ENCODE assay signal across 8 cellular contexts in the genomic region with DNA sequence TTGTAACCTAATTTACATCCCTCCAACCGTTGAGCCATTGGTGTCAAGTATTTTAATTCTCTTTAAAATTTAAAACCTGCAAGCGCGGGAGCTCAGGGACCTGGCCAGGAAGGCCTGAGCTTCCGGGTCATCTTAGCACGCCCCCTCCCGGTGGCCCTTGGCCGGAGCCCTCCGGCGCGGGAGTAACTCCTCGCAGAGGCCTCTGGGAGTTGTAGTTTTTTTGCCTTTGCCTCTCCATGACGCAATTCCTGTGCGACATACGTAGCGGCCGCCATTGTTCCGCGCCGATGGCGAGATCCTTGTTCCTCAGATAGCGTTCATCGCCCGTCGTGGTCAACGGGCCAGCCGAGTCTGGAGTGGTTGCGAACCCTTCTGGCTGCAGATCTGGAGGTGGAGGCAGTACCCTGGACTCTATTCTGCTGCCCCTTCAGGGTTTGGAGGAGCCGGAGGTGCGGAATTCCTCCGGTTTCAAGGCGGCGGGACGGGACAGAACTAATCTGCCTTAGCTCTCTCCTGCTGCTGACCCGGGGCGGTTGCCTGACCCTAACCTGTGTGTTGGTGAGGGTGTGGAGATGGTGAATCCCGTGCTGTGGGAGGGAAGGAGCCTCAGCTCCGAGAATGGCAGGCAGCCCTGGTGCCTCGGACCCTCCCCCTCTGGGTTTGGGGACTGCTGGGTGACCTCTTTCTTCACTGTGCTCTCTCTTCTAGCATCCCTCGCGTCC. TPM values are rescaled to one million over a fixed set of nuclear protein-coding genes. Genes with fewer than 3 reads are reported as not detected.
DNase-seq lines count a peak whose midpoint lies in the region; ATAC-seq and TF ChIP-seq lines count a peak whose summit lies in the region.

A gene (plus strand): TSS at position 258 of the 722 bp plus-strand sequence. CDS start 503 bp downstream, outside the sequence.

- H3K4me3 ChIP-seq in liver (ENCODE audit: low read depth in 1 of 3, low read length in 3 of 3): peak within 1 kb of the TSS; percentile 70 to 99 (median 98)

- DNase-seq in NCI-H526 treated with DMSO at 0.1 percent for 48 hours (lab: John Stamatoyannopoulos, UW) (peak; percentile 81), dermis microvascular lymphatic vessel endothelial cell (ENCODE audit: low read depth in 2 of 2) (peak; percentile 90 to 93)
- DNase-seq in activated CD4-positive, alpha-beta T cell treated with anti-CD3 and anti-CD28 coated beads, Interleukin-2, amount 50 U/mL, for 4 hours: peak; percentile 80 to 82
- DNase-seq in stimulated activated CD4-positive, alpha-beta T cell treated with anti-CD3 and anti-CD28 coated beads, Interleukin-4, amount 100 ng/mL, for 24 hours: peak; percentile 92

- TF ChIP-seq CTCF in C4-2B (conservative IDR thresholded peaks at IDR 0.05): peak; percentile 86
- peak; percentile 73 for TF ChIP-seq CTCF in liver (IDR thresholded peaks at IDR 0.05; ENCODE audit: low read depth, low read length, missing input control)

- H3K9me3 ChIP-seq in liver (ENCODE audit: control insufficient read depth in 4 of 4, low read length in 3 of 4): peaks cover 23 to 68% (median 43%) of the 10 kb centered on the region in 4 donors

- H3K27ac ChIP-seq in C4-2B (peak within 1 kb of the TSS; percentile 76), liver (ENCODE audit: low read depth in 1 of 2, low read length in 2 of 2) (peak within 1 kb of the TSS; percentile 15 to 52)

- peaks cover 10 to 37% (median 34%) of the 10 kb centered on the region in 4 donors for H3K36me3 ChIP-seq in liver (ENCODE audit: control insufficient read depth in 4 of 4, insufficient read depth in 3 of 4, low read depth in 1 of 4, low read length in 3 of 4)

- ATAC-seq in GM19324 (IDR thresholded peaks at IDR 0.05; ENCODE audit: low FRiP score, unreplicated experiment) (peak; percentile 95), HG03469 (IDR thresholded peaks at IDR 0.05; ENCODE audit: unreplicated experiment) (peak; percentile 93)

- H3K9ac ChIP-seq in liver (ENCODE audit: low read depth in 1 of 2, low read length in 2 of 2): peak within 1 kb of the TSS; percentile 1 to 70

- H3K4me1 ChIP-seq in liver (ENCODE audit: control insufficient read depth in 4 of 4, insufficient read depth in 4 of 4, low read length in 3 of 4): peaks cover 0 to 15% (median 7%) of the 10 kb centered on the region in 4 donors

- under 1% methylated on average over 40 of the region's 40 CpGs for WGBS in liver

- TF ChIP-seq RAD21 in liver (IDR thresholded peaks at IDR 0.05): peak; percentile 67 to 70

- no peaks in the 10 kb centered on the region for H3K27me3 ChIP-seq in liver (ENCODE audit: control insufficient read depth in 4 of 4, insufficient read depth in 4 of 4, low read length in 3 of 4)

TF ChIP-seq in liver, 16 proteins besides CTCF, POLR2A, EP300 and RAD21:
- TF ChIP-seq, protein P1, sequence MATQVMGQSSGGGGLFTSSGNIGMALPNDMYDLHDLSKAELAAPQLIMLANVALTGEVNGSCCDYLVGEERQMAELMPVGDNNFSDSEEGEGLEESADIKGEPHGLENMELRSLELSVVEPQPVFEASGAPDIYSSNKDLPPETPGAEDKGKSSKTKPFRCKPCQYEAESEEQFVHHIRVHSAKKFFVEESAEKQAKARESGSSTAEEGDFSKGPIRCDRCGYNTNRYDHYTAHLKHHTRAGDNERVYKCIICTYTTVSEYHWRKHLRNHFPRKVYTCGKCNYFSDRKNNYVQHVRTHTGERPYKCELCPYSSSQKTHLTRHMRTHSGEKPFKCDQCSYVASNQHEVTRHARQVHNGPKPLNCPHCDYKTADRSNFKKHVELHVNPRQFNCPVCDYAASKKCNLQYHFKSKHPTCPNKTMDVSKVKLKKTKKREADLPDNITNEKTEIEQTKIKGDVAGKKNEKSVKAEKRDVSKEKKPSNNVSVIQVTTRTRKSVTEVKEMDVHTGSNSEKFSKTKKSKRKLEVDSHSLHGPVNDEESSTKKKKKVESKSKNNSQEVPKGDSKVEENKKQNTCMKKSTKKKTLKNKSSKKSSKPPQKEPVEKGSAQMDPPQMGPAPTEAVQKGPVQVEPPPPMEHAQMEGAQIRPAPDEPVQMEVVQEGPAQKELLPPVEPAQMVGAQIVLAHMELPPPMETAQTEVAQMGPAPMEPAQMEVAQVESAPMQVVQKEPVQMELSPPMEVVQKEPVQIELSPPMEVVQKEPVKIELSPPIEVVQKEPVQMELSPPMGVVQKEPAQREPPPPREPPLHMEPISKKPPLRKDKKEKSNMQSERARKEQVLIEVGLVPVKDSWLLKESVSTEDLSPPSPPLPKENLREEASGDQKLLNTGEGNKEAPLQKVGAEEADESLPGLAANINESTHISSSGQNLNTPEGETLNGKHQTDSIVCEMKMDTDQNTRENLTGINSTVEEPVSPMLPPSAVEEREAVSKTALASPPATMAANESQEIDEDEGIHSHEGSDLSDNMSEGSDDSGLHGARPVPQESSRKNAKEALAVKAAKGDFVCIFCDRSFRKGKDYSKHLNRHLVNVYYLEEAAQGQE (IDR thresholded peaks at IDR 0.05): no peak
- TF ChIP-seq, protein P2, sequence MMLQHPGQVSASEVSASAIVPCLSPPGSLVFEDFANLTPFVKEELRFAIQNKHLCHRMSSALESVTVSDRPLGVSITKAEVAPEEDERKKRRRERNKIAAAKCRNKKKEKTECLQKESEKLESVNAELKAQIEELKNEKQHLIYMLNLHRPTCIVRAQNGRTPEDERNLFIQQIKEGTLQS (IDR thresholded peaks at IDR 0.05): peak; percentile 35
- peak; percentile 99 for TF ChIP-seq YY1 (IDR thresholded peaks at IDR 0.05)
- no peak for TF ChIP-seq HNF4G (IDR thresholded peaks at IDR 0.05)
- no peak for TF ChIP-seq TAF1 (conservative IDR thresholded peaks at IDR 0.05)
- peak in 1 of 2 donors; percentile 29 for TF ChIP-seq HNF4A (conservative IDR thresholded peaks at IDR 0.05)
- peak; percentile 62 to 97 for TF ChIP-seq GABPA (IDR thresholded peaks at IDR 0.05 in 1 of 2, conservative IDR thresholded peaks at IDR 0.05 in 1 of 2)
- peak; percentile 25 to 41 for TF ChIP-seq RXRA (IDR thresholded peaks at IDR 0.05)
- TF ChIP-seq FOXA2 (IDR thresholded peaks at IDR 0.05): no peak
- peak in 1 of 2 donors; percentile 72 for TF ChIP-seq EGR1 (IDR thresholded peaks at IDR 0.05; ENCODE audit: low read depth in 2 of 2)
- TF ChIP-seq SP1 (IDR thresholded peaks at IDR 0.05): peak; percentile 47
- TF ChIP-seq FOXA1 (IDR thresholded peaks at IDR 0.05): no peak
- TF ChIP-seq JUND (IDR thresholded peaks at IDR 0.05): no peak
- TF ChIP-seq, protein P3, sequence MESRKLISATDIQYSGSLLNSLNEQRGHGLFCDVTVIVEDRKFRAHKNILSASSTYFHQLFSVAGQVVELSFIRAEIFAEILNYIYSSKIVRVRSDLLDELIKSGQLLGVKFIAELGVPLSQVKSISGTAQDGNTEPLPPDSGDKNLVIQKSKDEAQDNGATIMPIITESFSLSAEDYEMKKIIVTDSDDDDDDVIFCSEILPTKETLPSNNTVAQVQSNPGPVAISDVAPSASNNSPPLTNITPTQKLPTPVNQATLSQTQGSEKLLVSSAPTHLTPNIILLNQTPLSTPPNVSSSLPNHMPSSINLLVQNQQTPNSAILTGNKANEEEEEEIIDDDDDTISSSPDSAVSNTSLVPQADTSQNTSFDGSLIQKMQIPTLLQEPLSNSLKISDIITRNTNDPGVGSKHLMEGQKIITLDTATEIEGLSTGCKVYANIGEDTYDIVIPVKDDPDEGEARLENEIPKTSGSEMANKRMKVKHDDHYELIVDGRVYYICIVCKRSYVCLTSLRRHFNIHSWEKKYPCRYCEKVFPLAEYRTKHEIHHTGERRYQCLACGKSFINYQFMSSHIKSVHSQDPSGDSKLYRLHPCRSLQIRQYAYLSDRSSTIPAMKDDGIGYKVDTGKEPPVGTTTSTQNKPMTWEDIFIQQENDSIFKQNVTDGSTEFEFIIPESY (IDR thresholded peaks at IDR 0.05): peak; percentile 83
- peak; percentile 93 for TF ChIP-seq NR2F2 (IDR thresholded peaks at IDR 0.05)
- TF ChIP-seq, protein P4, sequence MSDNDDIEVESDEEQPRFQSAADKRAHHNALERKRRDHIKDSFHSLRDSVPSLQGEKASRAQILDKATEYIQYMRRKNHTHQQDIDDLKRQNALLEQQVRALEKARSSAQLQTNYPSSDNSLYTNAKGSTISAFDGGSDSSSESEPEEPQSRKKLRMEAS (IDR thresholded peaks at IDR 0.05): peak; percentile 76

RNA-seq across cellular contexts. Expression of the gene that starts here (rescaled TPM):
- 22.3 and 34.5 TPM in 2 replicates for total RNA-seq in dermis microvascular lymphatic vessel endothelial cell
- 10 to 100 TPM; 14.3 to 23.0 TPM for total RNA-seq in liver
- 1 to 10 TPM; 4.8 to 7.1 TPM for polyA plus RNA-seq in liver

Comparison
In these comparisons a context has a peak if more than half of its experiments do, and no peak if none do; other contexts are left out.
1. Peak in every context shown above with its lines: DNase-seq, ATAC-seq, H3K4me3 ChIP-seq and H3K27ac ChIP-seq.